ENCODE assay signal across 8 cellular contexts in genomic region chr3:150408232-150409124, GRCh38. TPM values are rescaled to one million over a fixed set of nuclear protein-coding genes. Genes with fewer than 3 reads are reported as not detected.
A peak's percentile ranks its signal among the peaks of the same experiment; 100 is the strongest.
DNase-seq lines count a peak whose midpoint lies in the region; ATAC-seq lines count a peak whose summit lies in the region.

TSC22D2 (plus strand) TSS chr3:150408298; CDS start chr3:150409351, 1,053 bp downstream.

- peak within 1 kb of the TSS; percentile 61 for H3K4me2 ChIP-seq in mesenchymal stem cell (ENCODE audit: low read length, poor library complexity, severe bottlenecking)

- peak within 1 kb of the TSS; percentile 95 for H4K91ac ChIP-seq in mesenchymal stem cell (ENCODE audit: low read length)

- H3K27me3 ChIP-seq in effector memory CD4-positive, alpha-beta T cell (replicated peaks; ENCODE audit: control insufficient read depth, insufficient read depth, low read length, poor library complexity, severe bottlenecking), result no peaks in the 10 kb centered on the region
- H3K27me3 ChIP-seq in mesenchymal stem cell (ENCODE audit: control insufficient read depth in 1 of 2, insufficient read depth in 1 of 2, low read length in 2 of 2), result no peaks in the 10 kb centered on the region

- H2AK5ac ChIP-seq in mesenchymal stem cell (ENCODE audit: low read length, severe bottlenecking), result peak within 1 kb of the TSS; percentile 59

- DNase-seq in COLO668 (lab: John Stamatoyannopoulos, UW; ENCODE audit: unreplicated experiment), result peak; percentile 92
- peak; percentile 77 for DNase-seq in NK-92 (lab: John Stamatoyannopoulos, UW; ENCODE audit: unreplicated experiment)
- peak; percentile 89 to 95 (median 94) for DNase-seq in effector memory CD4-positive, alpha-beta T cell
- DNase-seq in mesenchymal stem cell, result peak; percentile 92
- peak; percentile 97 for DNase-seq in stimulated activated CD8-positive, alpha-beta memory T cell treated with anti-CD3 and anti-CD28 coated beads, Interleukin-12 subunit alpha, Interleukin-12 subunit beta, amount 100 ng/mL, for 4 hours (ENCODE audit: low read depth)

- peak within 1 kb of the TSS; percentile 69 to 98 for H3K23ac ChIP-seq in mesenchymal stem cell (ENCODE audit: low read length in 2 of 2)

- H3K9me3 ChIP-seq in effector memory CD4-positive, alpha-beta T cell (ENCODE audit: control insufficient read depth, low read length), result no peaks in the 10 kb centered on the region
- no peaks in the 10 kb centered on the region for H3K9me3 ChIP-seq in mesenchymal stem cell (ENCODE audit: control insufficient read depth, low read length)

- H2BK12ac ChIP-seq in mesenchymal stem cell (ENCODE audit: low read length in 2 of 2), result peak within 1 kb of the TSS; percentile 11 to 76

- peak within 1 kb of the TSS; percentile 100 for H2BK15ac ChIP-seq in mesenchymal stem cell (ENCODE audit: low read depth, poor library complexity, severe bottlenecking)

- H3K4ac ChIP-seq in mesenchymal stem cell (ENCODE audit: low read depth in 1 of 2, low read length in 2 of 2), result peak within 1 kb of the TSS; percentile 94 to 97

- H3K27ac ChIP-seq in effector memory CD4-positive, alpha-beta T cell (ENCODE audit: insufficient read depth, low read length, poor library complexity, severe bottlenecking), result peak within 1 kb of the TSS; percentile 94
- peak within 1 kb of the TSS; percentile 95 for H3K27ac ChIP-seq in mesenchymal stem cell (ENCODE audit: low read length, poor library complexity, severe bottlenecking)

- H3K18ac ChIP-seq in mesenchymal stem cell (ENCODE audit: low read depth in 1 of 2, low read length in 2 of 2), result peak within 1 kb of the TSS; percentile 98 to 99

- peak within 1 kb of the TSS; percentile 96 for H4K8ac ChIP-seq in mesenchymal stem cell (ENCODE audit: low read length)

- CTCF ChIA-PET in activated CD8-positive, alpha-beta memory T cell treated with anti-CD3 and anti-CD28 coated beads for 36 hours (lab: Charles Lee), result interaction anchor here (0.5 to 2.5 kb wide), 10 partner anchors 21 to 897 kb away, joined by 3 to 13 read pairs (median 4); no protein-coding TSS in a partner anchor

- peak within 1 kb of the TSS; percentile 100 for H3K9ac ChIP-seq in mesenchymal stem cell (ENCODE audit: low read length)

- POLR2A ChIA-PET in activated CD8-positive, alpha-beta memory T cell treated with anti-CD3 and anti-CD28 coated beads for 36 hours (lab: Charles Lee), result interaction anchor here (0.6 to 2.6 kb wide), 12 partner anchors 35 to 1408 kb away, joined by 3 to 8 read pairs (median 3); partner anchors contain the start of genes ERICH6, SELENOT and SERP1

- ATAC-seq in GM19452 (IDR thresholded peaks at IDR 0.05; ENCODE audit: unreplicated experiment), result peak; percentile 59
- peak; percentile 40 for ATAC-seq in HG03575 (IDR thresholded peaks at IDR 0.05; ENCODE audit: extremely low read depth, insufficient number of reproducible peaks, low FRiP score, unreplicated experiment)

- under 1% methylated on average over 73 of the region's 100 CpGs for WGBS in mesenchymal stem cell

- peaks cover 2% of the 10 kb centered on the region for H3K79me1 ChIP-seq in mesenchymal stem cell (replicated peaks; ENCODE audit: low read length, poor library complexity, severe bottlenecking)

- peak within 1 kb of the TSS; percentile 98 for H2BK120ac ChIP-seq in mesenchymal stem cell (ENCODE audit: low read depth, low read length)

- H3K4me1 ChIP-seq in effector memory CD4-positive, alpha-beta T cell (ENCODE audit: control insufficient read depth, insufficient read depth, low read length, poor library complexity, severe bottlenecking), result no peaks in the 10 kb centered on the region
- no peaks in the 10 kb centered on the region for H3K4me1 ChIP-seq in mesenchymal stem cell (ENCODE audit: control insufficient read depth, insufficient read depth, low read depth, low read length)

- H3K14ac ChIP-seq in mesenchymal stem cell (ENCODE audit: low read length in 2 of 2), result peak within 1 kb of the TSS in 1 of 2 experiments; percentile 98

- H2AFZ ChIP-seq in mesenchymal stem cell (ENCODE audit: low read depth, low read length), result peak within 1 kb of the TSS; percentile 76

- peak within 1 kb of the TSS; percentile 98 for H2BK5ac ChIP-seq in mesenchymal stem cell (ENCODE audit: low read depth, low read length, poor library complexity, severe bottlenecking)

- H3K36me3 ChIP-seq in effector memory CD4-positive, alpha-beta T cell (ENCODE audit: control insufficient read depth, insufficient read depth, low read length), result peaks cover 4% of the 10 kb centered on the region
- H3K36me3 ChIP-seq in mesenchymal stem cell (ENCODE audit: control insufficient read depth in 1 of 2, insufficient read depth in 2 of 2, low read depth in 1 of 2, low read length in 2 of 2), result peaks cover 10 to 15% of the 10 kb centered on the region in 2 experiments

- H3K4me3 ChIP-seq in effector memory CD4-positive, alpha-beta T cell (ENCODE audit: insufficient read depth, low read depth, low read length, poor library complexity, severe bottlenecking), result peak within 1 kb of the TSS; percentile 87
- H3K4me3 ChIP-seq in mesenchymal stem cell (ENCODE audit: insufficient read depth in 1 of 2, low read depth in 1 of 2, low read length in 2 of 2), result peak within 1 kb of the TSS; percentile 96 to 99

RNA-seq across cellular contexts. Expression of gene TSC22D2, which starts in this region (rescaled TPM):
- 10 to 100 TPM; 17.8 to 19.2 TPM for total RNA-seq in activated CD8-positive, alpha-beta memory T cell treated with anti-CD3 and anti-CD28 coated beads for 36 hours
- 29.1 TPM for polyA plus RNA-seq in mesenchymal stem cell (2013, experiment 1 of 2)
- polyA plus RNA-seq in mesenchymal stem cell (2013, experiment 2 of 2), result 29.3 TPM

Comparison
In these comparisons a context has a peak if more than half of its experiments do, and no peak if none do; other contexts are left out.
1. Peak in every context shown above with its lines: DNase-seq, ATAC-seq, H3K4me3 ChIP-seq and H3K27ac ChIP-seq.